ENCODE assay signal across 8 cellular contexts in genomic region chr5:151098185-151098813, GRCh38. TPM values are rescaled to one million over a fixed set of nuclear protein-coding genes. Genes with fewer than 3 reads are reported as not detected.
DNase-seq lines count a peak whose midpoint lies in the region; ATAC-seq and TF ChIP-seq lines count a peak whose summit lies in the region.

No MANE protein-coding gene starts in this region.

- H3K36me3 Mint-ChIP-seq in activated T-cell treated with anti-CD3 and anti-CD28 coated beads, Interleukin-2, amount 50 U/mL, for 4 hours (ENCODE audit: insufficient read depth): peaks cover 19% of the 10 kb centered on the region
- peaks cover 65% of the 10 kb centered on the region for H3K36me3 Mint-ChIP-seq in activated CD4-positive, alpha-beta memory T cell treated with anti-CD3 and anti-CD28 coated beads, Interleukin-2, amount 10 ng/mL, durations not matched to agents 7 days and 5 days (ENCODE audit: low read depth)
- peaks cover 17% of the 10 kb centered on the region for H3K36me3 Mint-ChIP-seq in Calu3 (ENCODE audit: insufficient read depth, unreplicated experiment)

- peak overlapping the region; percentile 18 for H3K27ac Mint-ChIP-seq in activated CD4-positive, alpha-beta memory T cell treated with anti-CD3 and anti-CD28 coated beads, Interleukin-2, amount 10 ng/mL, durations not matched to agents 7 days and 5 days
- peak overlapping the region; percentile 55 to 70 for H3K27ac Mint-ChIP-seq in stimulated activated naive CD8-positive, alpha-beta T cell treated with anti-CD3 and anti-CD28 coated beads, Interleukin-15, amount 100 ng/mL, for 72 hours
- H3K27ac Mint-ChIP-seq in Calu3 (ENCODE audit: unreplicated experiment): no peak overlapping the region

- peak; percentile 72 to 81 for ATAC-seq in activated T-cell treated with anti-CD3 and anti-CD28 coated beads, Interleukin-2, amount 50 U/mL, for 4 hours
- peak; percentile 58 for ATAC-seq in HG02885 (IDR thresholded peaks at IDR 0.05; ENCODE audit: poor library complexity, unreplicated experiment)
- peak; percentile 82 for ATAC-seq in stimulated activated naive CD8-positive, alpha-beta T cell treated with anti-CD3 and anti-CD28 coated beads, Interleukin-15, amount 100 ng/mL, for 72 hours

- POLR2A ChIA-PET in activated CD4-positive, alpha-beta memory T cell treated with anti-CD3 and anti-CD28 coated beads, Interleukin-2, amount 10 ng/mL, durations not matched to agents 7 days and 5 days (lab: Charles Lee): interaction anchor here (0.9 to 14.6 kb wide), 9 partner anchors 12 to 52 kb away, joined by 3 to 244 read pairs (median 4); partner anchors contain the start of gene TNIP1

- intact Hi-C loops in Calu3 (cut with micrococcal nuclease; ENCODE audit: unreplicated experiment): no loop called here

- no peak for DNase-seq in activated T-cell treated with anti-CD3 and anti-CD28 coated beads, Interleukin-2, amount 50 U/mL, for 4 hours
- DNase-seq in activated T-cell treated with anti-CD3 and anti-CD28 coated beads, Interleukin-2, amount 50 U/mL, for 1 hour: no peak
- DNase-seq in activated CD4-positive, alpha-beta memory T cell treated with anti-CD3 and anti-CD28 coated beads, Interleukin-2, amount 10 ng/mL, durations not matched to agents 7 days and 5 days: peak; percentile 41
- peak; percentile 48 to 60 for DNase-seq in stimulated activated naive CD8-positive, alpha-beta T cell treated with anti-CD3 and anti-CD28 coated beads, Interleukin-15, amount 100 ng/mL, for 72 hours
- no peak for DNase-seq in COLO668 (lab: John Stamatoyannopoulos, UW; ENCODE audit: unreplicated experiment)
- DNase-seq in dermis blood vessel endothelial cell: no peak
- DNase-seq in Calu3: no peak

- peak overlapping the region; percentile 41 for H3K4me3 Mint-ChIP-seq in activated T-cell treated with anti-CD3 and anti-CD28 coated beads, Interleukin-2, amount 50 U/mL, for 4 hours
- peak overlapping the region; percentile 10 for H3K4me3 Mint-ChIP-seq in activated CD4-positive, alpha-beta memory T cell treated with anti-CD3 and anti-CD28 coated beads, Interleukin-2, amount 10 ng/mL, durations not matched to agents 7 days and 5 days
- peak overlapping the region; percentile 13 to 54 for H3K4me3 Mint-ChIP-seq in stimulated activated naive CD8-positive, alpha-beta T cell treated with anti-CD3 and anti-CD28 coated beads, Interleukin-15, amount 100 ng/mL, for 72 hours
- H3K4me3 Mint-ChIP-seq in Calu3 (ENCODE audit: low read depth, unreplicated experiment): no peak overlapping the region

- no peak for TF ChIP-seq CTCF in Calu3 (IDR thresholded peaks at IDR 0.05; ENCODE audit: unreplicated experiment)

- CTCF ChIA-PET in activated CD4-positive, alpha-beta memory T cell treated with anti-CD3 and anti-CD28 coated beads, Interleukin-2, amount 10 ng/mL, durations not matched to agents 7 days and 5 days (lab: Charles Lee): interaction anchor here (0.8 to 3.1 kb wide), 8 partner anchors 9 to 67 kb away, joined by 3 to 12 read pairs (median 5); no protein-coding TSS in a partner anchor
- CTCF ChIA-PET in Calu3 (lab: Charles Lee): interaction anchor here (0.6 to 1.6 kb wide), 2 partner anchors 11 to 154 kb away, joined by 3 to 4 read pairs; no protein-coding TSS in a partner anchor

- no peaks in the 10 kb centered on the region for H3K9me3 Mint-ChIP-seq in activated T-cell treated with anti-CD3 and anti-CD28 coated beads, Interleukin-2, amount 50 U/mL, for 4 hours
- H3K9me3 Mint-ChIP-seq in activated CD4-positive, alpha-beta memory T cell treated with anti-CD3 and anti-CD28 coated beads, Interleukin-2, amount 10 ng/mL, durations not matched to agents 7 days and 5 days: no peaks in the 10 kb centered on the region
- no peaks in the 10 kb centered on the region for H3K9me3 Mint-ChIP-seq in stimulated activated naive CD8-positive, alpha-beta T cell treated with anti-CD3 and anti-CD28 coated beads, Interleukin-15, amount 100 ng/mL, for 72 hours
- H3K9me3 Mint-ChIP-seq in Calu3 (ENCODE audit: low read depth, unreplicated experiment): no peaks in the 10 kb centered on the region

- no peaks in the 10 kb centered on the region for H3K27me3 Mint-ChIP-seq in activated T-cell treated with anti-CD3 and anti-CD28 coated beads, Interleukin-2, amount 50 U/mL, for 4 hours (ENCODE audit: low read depth)
- H3K27me3 Mint-ChIP-seq in activated CD4-positive, alpha-beta memory T cell treated with anti-CD3 and anti-CD28 coated beads, Interleukin-2, amount 10 ng/mL, durations not matched to agents 7 days and 5 days: no peaks in the 10 kb centered on the region
- H3K27me3 Mint-ChIP-seq in stimulated activated naive CD8-positive, alpha-beta T cell treated with anti-CD3 and anti-CD28 coated beads, Interleukin-15, amount 100 ng/mL, for 72 hours: no peaks in the 10 kb centered on the region
- no peaks in the 10 kb centered on the region for H3K27me3 Mint-ChIP-seq in Calu3 (ENCODE audit: unreplicated experiment)

- no TSS peak for BruUV-seq in Calu3 (replicated peaks; lab: Mats Ljungman, UMichigan)

- peaks cover 65% of the 10 kb centered on the region for H3K4me1 Mint-ChIP-seq in activated T-cell treated with anti-CD3 and anti-CD28 coated beads, Interleukin-2, amount 50 U/mL, for 4 hours (ENCODE audit: low read depth)
- H3K4me1 Mint-ChIP-seq in activated CD4-positive, alpha-beta memory T cell treated with anti-CD3 and anti-CD28 coated beads, Interleukin-2, amount 10 ng/mL, durations not matched to agents 7 days and 5 days: peaks cover 78% of the 10 kb centered on the region
- peaks cover 87% of the 10 kb centered on the region for H3K4me1 Mint-ChIP-seq in stimulated activated naive CD8-positive, alpha-beta T cell treated with anti-CD3 and anti-CD28 coated beads, Interleukin-15, amount 100 ng/mL, for 72 hours
- H3K4me1 Mint-ChIP-seq in Calu3 (ENCODE audit: low read depth, unreplicated experiment): peaks cover 61% of the 10 kb centered on the region

RNA-seq across cellular contexts. Expression of gene TNIP1, which starts 17.5 kb away (rescaled TPM):
- 100 to 1,000 TPM; 199 to 329 (median 211) TPM for total RNA-seq in activated T-cell treated with anti-CD3 and anti-CD28 coated beads, Interleukin-2, amount 50 U/mL, for 4 hours
- 100 to 1,000 TPM; 188 to 201 TPM for total RNA-seq in activated CD4-positive, alpha-beta memory T cell treated with anti-CD3 and anti-CD28 coated beads, Interleukin-2, amount 10 ng/mL, durations not matched to agents 7 days and 5 days
- total RNA-seq in dermis blood vessel endothelial cell: 104 and 148 TPM in 2 replicates
- 321 and 339 TPM in 2 replicates for total RNA-seq in Calu3 (2022)

RNA-seq across cellular contexts. Expression of gene ANXA6, which starts 59.3 kb away (rescaled TPM):
- 100 to 1,000 TPM; 102 to 156 (median 128) TPM for total RNA-seq in activated T-cell treated with anti-CD3 and anti-CD28 coated beads, Interleukin-2, amount 50 U/mL, for 4 hours
- 100 to 1,000 TPM; 603 to 606 TPM for total RNA-seq in activated CD4-positive, alpha-beta memory T cell treated with anti-CD3 and anti-CD28 coated beads, Interleukin-2, amount 10 ng/mL, durations not matched to agents 7 days and 5 days
- total RNA-seq in dermis blood vessel endothelial cell (144 and 211 TPM in 2 replicates), Calu3 (2022) (12.5 and 16.4 TPM in 2 replicates)

Comparison
In these comparisons a context has a peak if more than half of its experiments do, and no peak if none do; other contexts are left out.
1. DNase-seq: peak in activated CD4-positive, alpha-beta memory T cell treated with anti-CD3 and anti-CD28 coated beads, Interleukin-2, amount 10 ng/mL, durations not matched to agents 7 days and 5 days (single experiment) and stimulated activated naive CD8-positive, alpha-beta T cell treated with anti-CD3 and anti-CD28 coated beads, Interleukin-15, amount 100 ng/mL, for 72 hours (2 of 2); none in activated T-cell treated with anti-CD3 and anti-CD28 coated beads, Interleukin-2, amount 50 U/mL, for 4 hours (single experiment), activated T-cell treated with anti-CD3 and anti-CD28 coated beads, Interleukin-2, amount 50 U/mL, for 1 hour (single experiment), COLO668 (single experiment), dermis blood vessel endothelial cell (single experiment) and Calu3 (single experiment).
2. Peak in every context shown above with its lines, with median percentiles within 50 percentile points of each other: ATAC-seq.